Comparison of ENCODE assay signal across 20 cellular contexts in genomic region chr10:18616337-18616736, GRCh38. TPM values are rescaled to one million over a fixed set of nuclear protein-coding genes. Genes with fewer than 3 reads are reported as not detected.
A peak's percentile ranks its signal among the peaks of the same experiment; 100 is the strongest.
DNase-seq lines count a peak whose midpoint lies in the region; ATAC-seq and TF ChIP-seq lines count a peak whose summit lies in the region.
"Had no signal": no experiment of that assay in that cellular context is flagged by ENCODE, and none has a peak within 500 bp of the region (broad histone marks: within the 10 kb centered on the region; RNA-seq: fewer than 3 reads in every experiment).

No MANE protein-coding gene starts in this region.

- H3K9ac ChIP-seq in PC-3 (ENCODE audit: low read length) = no peak overlapping the region
- H3K9ac ChIP-seq: GM23248, KMS-11 had no signal

- no peaks in the 10 kb centered on the region for H3K79me2 ChIP-seq in PC-3 (ENCODE audit: low read length)
- no peaks in the 10 kb centered on the region for H3K79me2 ChIP-seq in osteoblast (ENCODE audit: insufficient read depth, low read length)

- no peaks in the 10 kb centered on the region for H4K20me1 ChIP-seq in PC-3 (ENCODE audit: low read length)
- H4K20me1 ChIP-seq in osteoblast (ENCODE audit: insufficient read depth, low read length) = no peaks in the 10 kb centered on the region

- H3K4me1 ChIP-seq in PC-3 (ENCODE audit: insufficient read depth, low read length) = peaks cover 33% of the 10 kb centered on the region
- H3K4me1 ChIP-seq in osteoblast (ENCODE audit: insufficient read depth, low read length) = peaks cover 8% of the 10 kb centered on the region
- H3K4me1 ChIP-seq: left lung, SJSA1, suprapubic skin, vagina had no signal

- TF ChIP-seq CTCF in PC-3 (conservative IDR thresholded peaks at IDR 0.05; ENCODE audit: low read depth, low read length) (no peak; the same call in 1 of the 2 replicates), epithelial cell of proximal tubule (conservative IDR thresholded peaks at IDR 0.05; ENCODE audit: low read depth, low read length) (peak; percentile 31), osteoblast (IDR thresholded peaks at IDR 0.05; ENCODE audit: extremely low read depth, low read depth, low read length) (no peak)

- no peak overlapping the region for H3K4me3 ChIP-seq in PC-3 (ENCODE audit: low read length)
- no peak overlapping the region for H3K4me3 ChIP-seq in epithelial cell of proximal tubule (ENCODE audit: low read depth, low read length)
- H3K4me3 ChIP-seq in osteoblast (ENCODE audit: insufficient read depth, low read length) = no peak overlapping the region
- H3K4me3 ChIP-seq: GM23248, left lung, PC-9, SJSA1, suprapubic skin, vagina had no signal

- CTCF ChIA-PET in PC-3 (lab: Charles Lee) = no interaction called here

- POLR2A ChIA-PET in PC-3 (lab: Charles Lee; ENCODE audit: unreplicated experiment) = no interaction called here

- ATAC-seq in PC-3 = no peak
- ATAC-seq: left lung had no signal

- no TSS peak for BruUV-seq in PC-3 (replicated peaks; lab: Mats Ljungman, UMichigan)

- H2AFZ ChIP-seq in PC-3 (ENCODE audit: low read length) = no peak overlapping the region
- no peak overlapping the region for H2AFZ ChIP-seq in osteoblast (ENCODE audit: low read length)
- H2AFZ ChIP-seq: GM23248, PC-9 had no signal

- no peaks in the 10 kb centered on the region for H3K9me3 ChIP-seq in PC-3 (ENCODE audit: low read length)
- H3K9me3 ChIP-seq in osteoblast (ENCODE audit: low read depth, low read length) = no peaks in the 10 kb centered on the region
- H3K9me3 ChIP-seq: left lung, SJSA1, suprapubic skin, vagina had no signal

- H3K36me3 ChIP-seq in PC-3 (ENCODE audit: low read depth, low read length) (no peaks in the 10 kb centered on the region; the same call in 1 of the 2 replicates), osteoblast (ENCODE audit: insufficient read depth, low read length) (no peaks in the 10 kb centered on the region)
- H3K36me3 ChIP-seq: brain microvascular endothelial cell, vagina had no signal

- H3K27ac ChIP-seq in PC-3 (ENCODE audit: low read length) = peak overlapping the region; percentile 66
- H3K27ac ChIP-seq in osteoblast (ENCODE audit: low read depth, low read length) = no peak overlapping the region
- H3K27ac ChIP-seq: brain microvascular endothelial cell, GM23248, KMS-11, left lung, PC-9, SJSA1, suprapubic skin, vagina had no signal

- no peaks in the 10 kb centered on the region for H3K9me2 ChIP-seq in PC-3 (replicated peaks; ENCODE audit: low read length)

- intact Hi-C loops in PC-3 (cut with micrococcal nuclease) = no loop called here

- H3K4me2 ChIP-seq in PC-3 (ENCODE audit: low read length) (no peak overlapping the region), osteoblast (ENCODE audit: insufficient read depth, low read length) (no peak overlapping the region)
- H3K4me2 ChIP-seq: KMS-11, PC-9 had no signal

- H3F3A ChIP-seq in PC-3 (ENCODE audit: low read length, unreplicated experiment) = peaks cover 7% of the 10 kb centered on the region

- DNase-seq in NCI-H2171 treated with DMSO at 0.1 percent for 48 hours (lab: John Stamatoyannopoulos, UW) (peak; percentile 33), NCI-H2171 (lab: John Stamatoyannopoulos, UW) (no peak), PC-3 (peak; percentile 6), epithelial cell of proximal tubule (ENCODE audit: low read depth) (no peak), renal cortical epithelial cell (ENCODE audit: low read depth) (peak; percentile 16), osteoblast (ENCODE audit: insufficient read length, low spot score, missing footprints) (no peak), SKM-1 treated with dmso at 0.1 percent for 144 hours (lab: John Stamatoyannopoulos, UW; ENCODE audit: unreplicated experiment) (no peak)
- DNase-seq in stimulated activated CD4-positive, alpha-beta T cell treated with anti-CD3 and anti-CD28 coated beads, Interleukin-4, amount 100 ng/mL, for 1 hour = no peak
- DNase-seq: activated naive CD8-positive, alpha-beta T cell treated with anti-CD3 and anti-CD28 coated beads for 36 hours; brain microvascular endothelial cell; CD4-positive, CD25-positive, alpha-beta regulatory T cell; GM23248; left lung; PC-9; stimulated activated CD8-positive, alpha-beta memory T cell treated with anti-CD3 and anti-CD28 coated beads, Interleukin-4, amount 100 ng/mL, for 48 hours; T-helper 9 cell had no signal

- H3K27me3 ChIP-seq in PC-3 (ENCODE audit: low read length) (no peaks in the 10 kb centered on the region), osteoblast (ENCODE audit: insufficient read depth, low read length) (no peaks in the 10 kb centered on the region)
- H3K27me3 ChIP-seq: brain microvascular endothelial cell, left lung, SJSA1, suprapubic skin, vagina had no signal

RNA-seq across cellular contexts. Expression of gene NSUN6, which starts 35.0 kb away (rescaled TPM):
- 6.0 and 6.5 TPM in 2 replicates for total RNA-seq in PC-3 (2014; rRNA removed)
- 5.4 and 7.2 TPM in 2 replicates for total RNA-seq in epithelial cell of proximal tubule
- total RNA-seq in renal cortical epithelial cell = 8.0 and 12.0 TPM in 2 replicates
- 4.7 and 6.8 TPM in 2 replicates for total RNA-seq in osteoblast

RNA-seq across cellular contexts. Expression of gene ARL5B, which starts 42.9 kb away (rescaled TPM):
- 8.1 and 10.1 TPM in 2 replicates for total RNA-seq in PC-3 (2014; rRNA removed)
- 20.6 and 22.4 TPM in 2 replicates for total RNA-seq in epithelial cell of proximal tubule
- 22.4 and 22.9 TPM in 2 replicates for total RNA-seq in renal cortical epithelial cell
- total RNA-seq in osteoblast = 19.5 and 19.7 TPM in 2 replicates

Comparison
In these comparisons a context has a peak if more than half of its experiments do, and no peak if none do; other contexts are left out.
1. DNase-seq: peak in NCI-H2171 treated with DMSO at 0.1 percent for 48 hours (single experiment), PC-3 (single experiment) and renal cortical epithelial cell (single experiment); none in NCI-H2171 (single experiment), epithelial cell of proximal tubule (single experiment), osteoblast (single experiment), SKM-1 treated with dmso at 0.1 percent for 144 hours (single experiment) and stimulated activated CD4-positive, alpha-beta T cell treated with anti-CD3 and anti-CD28 coated beads, Interleukin-4, amount 100 ng/mL, for 1 hour (single experiment).